Comparison of ENCODE assay signal across 21 cellular contexts in genomic region chr6:160765412-160765811, GRCh38.
"Had no signal": no experiment of that assay in that cellular context is flagged by ENCODE, and none has a peak within 500 bp of the region (broad histone marks: within the 10 kb centered on the region; RNA-seq: fewer than 3 reads in every experiment).

No MANE protein-coding gene starts in this region.

- DNase-seq: activated B cell treated with CpG ODN at 0.5 μM for 24 hours; activated CD8-positive, alpha-beta memory T cell treated with anti-CD3 and anti-CD28 coated beads, Interleukin-2, amount 10 ng/mL, durations not matched to agents 7 days and 5 days; activated CD8-positive, alpha-beta T cell treated with anti-CD3 and anti-CD28 coated beads, Interleukin-2, amount 10 ng/mL, durations not matched to agents 7 days and 5 days; activated naive CD4-positive, alpha-beta T cell; activated T-cell treated with anti-CD3 and anti-CD28 coated beads, Interleukin-2, amount 50 U/mL, for 72 hours; anterior cingulate cortex; dermis blood vessel endothelial cell; effector CD4-positive, alpha-beta T cell; left lung; lower lobe of right lung; mesenchymal stem cell; natural killer cell; stimulated activated CD4-positive, alpha-beta T cell treated with anti-CD3 and anti-CD28 coated beads, Interleukin-12 subunit alpha, Interleukin-12 subunit beta, amount 100 ng/mL, for 4 hours; stimulated activated CD4-positive, alpha-beta T cell treated with anti-CD3 and anti-CD28 coated beads, Interleukin-4, amount 100 ng/mL, for 1 hour; stimulated activated naive CD8-positive, alpha-beta T cell treated with anti-CD3 and anti-CD28 coated beads, Interleukin-15, Interleukin-2, amounts not matched to agents 100 U/mL and 50 U/mL, for 24 hours; testis; transverse colon had no signal

- H3K4me1 ChIP-seq: left lung, testis had no signal

- H3K9me3 ChIP-seq: neutrophil, testis, transverse colon had no signal

- H3K36me3 Mint-ChIP-seq: activated CD8-positive, alpha-beta memory T cell treated with anti-CD3 and anti-CD28 coated beads, Interleukin-2, amount 10 ng/mL, durations not matched to agents 7 days and 5 days; activated naive CD8-positive, alpha-beta T cell; natural killer cell had no signal

- H3K4me3 ChIP-seq: left lung, lower lobe of right lung, skin epidermis, testis, transverse colon had no signal

- H3K4me3 Mint-ChIP-seq: activated B cell treated with CpG ODN at 0.5 μM for 24 hours; activated CD8-positive, alpha-beta memory T cell treated with anti-CD3 and anti-CD28 coated beads, Interleukin-2, amount 10 ng/mL, durations not matched to agents 7 days and 5 days; activated CD8-positive, alpha-beta T cell treated with anti-CD3 and anti-CD28 coated beads, Interleukin-2, amount 10 ng/mL, durations not matched to agents 7 days and 5 days; activated naive CD8-positive, alpha-beta T cell; activated T-cell treated with anti-CD3 and anti-CD28 coated beads, Interleukin-2, amount 50 U/mL, for 72 hours; natural killer cell had no signal

- H3K27me3 ChIP-seq: testis had no signal

- H3K36me3 ChIP-seq: left lung, lower lobe of right lung, neutrophil, transverse colon had no signal

- H3K27ac Mint-ChIP-seq: activated B cell treated with CpG ODN at 0.5 μM for 24 hours; activated CD8-positive, alpha-beta memory T cell treated with anti-CD3 and anti-CD28 coated beads, Interleukin-2, amount 10 ng/mL, durations not matched to agents 7 days and 5 days; activated CD8-positive, alpha-beta T cell treated with anti-CD3 and anti-CD28 coated beads, Interleukin-2, amount 10 ng/mL, durations not matched to agents 7 days and 5 days; activated naive CD8-positive, alpha-beta T cell; activated T-cell treated with anti-CD3 and anti-CD28 coated beads, Interleukin-2, amount 50 U/mL, for 72 hours; natural killer cell had no signal

- H3K27ac ChIP-seq: left lung, lower lobe of right lung, neutrophil, skin epidermis, testis, transverse colon had no signal

- ATAC-seq: activated CD8-positive, alpha-beta memory T cell treated with anti-CD3 and anti-CD28 coated beads, Interleukin-2, amount 10 ng/mL, durations not matched to agents 7 days and 5 days; activated CD8-positive, alpha-beta T cell treated with anti-CD3 and anti-CD28 coated beads, Interleukin-2, amount 10 ng/mL, durations not matched to agents 7 days and 5 days; activated T-cell treated with anti-CD3 and anti-CD28 coated beads, Interleukin-2, amount 50 U/mL, for 72 hours; left lung; lower lobe of right lung; sciatic nerve; stimulated activated naive CD8-positive, alpha-beta T cell treated with anti-CD3 and anti-CD28 coated beads, Interleukin-15, Interleukin-2, amounts not matched to agents 100 U/mL and 50 U/mL, for 24 hours had no signal
